Comparison of ENCODE assay signal across 12 cellular contexts in genomic region chr6:26131618-26132017, GRCh38.
"Had no signal": no experiment of that assay in that cellular context is flagged by ENCODE, and none has a peak within 500 bp of the region (broad histone marks: within the 10 kb centered on the region; RNA-seq: fewer than 3 reads in every experiment).

No MANE protein-coding gene starts in this region.

- H3K36me3 ChIP-seq: colonic mucosa had no signal

- ATAC-seq: heart left ventricle, left lung had no signal

- H3K9me3 ChIP-seq: ascending aorta, colonic mucosa, heart left ventricle, left lung, transverse colon had no signal

- H3K9me3 Mint-ChIP-seq: activated naive CD8-positive, alpha-beta T cell treated with anti-CD3 and anti-CD28 coated beads, Interleukin-2, amount 10 ng/mL, durations not matched to agents 7 days and 5 days; T-helper 1 cell treated with Interleukin-12 subunit alpha and Interleukin-12 subunit beta and Interleukin-4 antibody, amounts not matched to agents 30 μg/mL and 1 μg/mL, for 36 hours had no signal

- DNase-seq: activated CD4-positive, alpha-beta T cell treated with anti-CD3 and anti-CD28 coated beads, Interleukin-2, amount 50 U/mL, for 1 hour; activated naive CD8-positive, alpha-beta T cell treated with anti-CD3 and anti-CD28 coated beads, Interleukin-2, amount 10 ng/mL, durations not matched to agents 7 days and 5 days; colonic mucosa; foreskin melanocyte; heart left ventricle; islet precursor cell; left lung; retina; transverse colon had no signal

- H3K4me3 ChIP-seq: ascending aorta, colonic mucosa, heart left ventricle, left lung, transverse colon had no signal

- H3K27me3 ChIP-seq: ascending aorta, colonic mucosa, heart left ventricle, left lung, transverse colon had no signal

- H3K27ac Mint-ChIP-seq: activated naive CD8-positive, alpha-beta T cell treated with anti-CD3 and anti-CD28 coated beads, Interleukin-2, amount 10 ng/mL, durations not matched to agents 7 days and 5 days; T-helper 1 cell treated with Interleukin-12 subunit alpha and Interleukin-12 subunit beta and Interleukin-4 antibody, amounts not matched to agents 30 μg/mL and 1 μg/mL, for 36 hours had no signal

- H3K27me3 Mint-ChIP-seq: activated naive CD8-positive, alpha-beta T cell treated with anti-CD3 and anti-CD28 coated beads, Interleukin-2, amount 10 ng/mL, durations not matched to agents 7 days and 5 days had no signal

- H3K27ac ChIP-seq: ascending aorta, colonic mucosa, heart left ventricle, left lung, parathyroid adenoma, transverse colon had no signal

- H3K4me3 Mint-ChIP-seq: activated naive CD8-positive, alpha-beta T cell treated with anti-CD3 and anti-CD28 coated beads, Interleukin-2, amount 10 ng/mL, durations not matched to agents 7 days and 5 days; T-helper 1 cell treated with Interleukin-12 subunit alpha and Interleukin-12 subunit beta and Interleukin-4 antibody, amounts not matched to agents 30 μg/mL and 1 μg/mL, for 36 hours had no signal
